ENCODE assay signal across 5 cellular contexts in genomic region chr3:160179403-160179802, GRCh38. TPM values are rescaled to one million over a fixed set of nuclear protein-coding genes. Genes with fewer than 3 reads are reported as not detected.
"Had no signal": no experiment of that assay in that cellular context is flagged by ENCODE, and none has a peak within 500 bp of the region (broad histone marks: within the 10 kb centered on the region; RNA-seq: fewer than 3 reads in every experiment).

No MANE protein-coding gene starts in this region.

RNA-seq across cellular contexts. Expression of gene C3orf80, which starts 45.8 kb away (rescaled TPM):
- total RNA-seq: activated CD4-positive, alpha-beta T cell treated with anti-CD3 and anti-CD28 coated beads, Interleukin-2, amount 10 ng/mL, durations not matched to agents 7 days and 5 days; activated CD8-positive, alpha-beta T cell treated with anti-CD3 and anti-CD28 coated beads, Interleukin-2, amount 10 ng/mL, durations not matched to agents 7 days and 5 days; activated naive CD8-positive, alpha-beta T cell treated with anti-CD3 and anti-CD28 coated beads, Interleukin-2, amount 10 ng/mL, durations not matched to agents 7 days and 5 days; ascending aorta; bronchial epithelial cell had no signal
